In the genomic region with DNA sequence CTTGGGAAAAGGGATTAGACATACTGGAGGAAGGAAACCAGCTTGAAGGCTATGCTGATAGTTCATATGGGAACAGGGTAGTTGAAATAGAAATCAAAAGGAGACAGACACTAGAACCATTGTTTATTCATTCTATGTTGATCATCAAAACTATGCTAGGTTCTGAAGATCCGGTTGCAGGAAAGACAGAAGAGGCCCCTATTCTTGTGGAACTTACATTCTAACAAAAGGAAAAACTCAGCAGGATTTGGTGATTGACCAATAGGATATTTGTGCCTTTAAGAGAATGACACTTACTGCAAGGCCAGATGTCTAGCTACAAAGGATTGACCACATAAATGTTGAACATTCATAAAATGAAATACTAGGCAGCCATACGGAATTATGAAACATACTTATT, we compare ENCODE assay signal across 13 cellular contexts.
DNase-seq lines count a peak whose midpoint lies in the region; ATAC-seq, FAIRE-seq and TF ChIP-seq lines count a peak whose summit lies in the region.
"Had no signal": no experiment of that assay in that cellular context is flagged by ENCODE, and none has a peak within 500 bp of the region (broad histone marks: within the 10 kb centered on the region; RNA-seq: fewer than 3 reads in every experiment).

No MANE protein-coding gene starts in this region.

- no peaks in the 10 kb centered on the region for H3K27me3 ChIP-seq in rectal smooth muscle tissue (ENCODE audit: control insufficient read depth, insufficient read depth, low read length)
- H3K27me3 ChIP-seq: adrenal gland had no signal

- no peak overlapping the region for H3K4me3 ChIP-seq in rectal smooth muscle tissue (ENCODE audit: low read length)
- H3K4me3 ChIP-seq: adrenal gland had no signal

- TF ChIP-seq CTCF in D721Med (IDR thresholded peaks at IDR 0.05; ENCODE audit: insufficient read depth, missing control alignments) = no peak

- H3K27ac ChIP-seq in rectal smooth muscle tissue (ENCODE audit: low read depth, low read length) = peak overlapping the region; percentile 38

- peaks cover 12% of the 10 kb centered on the region for H3K4me1 ChIP-seq in rectal smooth muscle tissue (ENCODE audit: control insufficient read depth, insufficient read depth, low read length)

- ATAC-seq in GM19395 (IDR thresholded peaks at IDR 0.05; ENCODE audit: unreplicated experiment) = no peak
- no peak for ATAC-seq in HG03469 (IDR thresholded peaks at IDR 0.05; ENCODE audit: unreplicated experiment)
- ATAC-seq in HG03039 (IDR thresholded peaks at IDR 0.05; ENCODE audit: unreplicated experiment) = no peak
- ATAC-seq: naive thymus-derived CD8-positive, alpha-beta T cell; Panc1; stimulated activated effector memory CD8-positive, alpha-beta T cell treated with anti-CD3 and anti-CD28 coated beads, Interleukin-12 subunit alpha, Interleukin-12 subunit beta, amount 100 ng/mL, for 72 hours had no signal

- FAIRE-seq in D721Med (lab: Jason Lieb, UNC) = peak; percentile 85
- FAIRE-seq in TTC549 (lab: Jason Lieb, UNC) = peak; percentile 97

- no peaks in the 10 kb centered on the region for H3K36me3 ChIP-seq in rectal smooth muscle tissue (ENCODE audit: control insufficient read depth, insufficient read depth, low read length)
- H3K36me3 ChIP-seq: adrenal gland had no signal

- DNase-seq in D721Med (ENCODE audit: insufficient read length, low spot score) = no peak
- peak; percentile 48 for DNase-seq in fibroblast of gingiva (ENCODE audit: low read depth)
- DNase-seq in activated T-cell treated with anti-CD3 and anti-CD28 coated beads, Interleukin-2, amount 50 U/mL, for 1 hour = no peak
- DNase-seq: immature natural killer cell; naive thymus-derived CD8-positive, alpha-beta T cell had no signal

- no peak overlapping the region for H3K9ac ChIP-seq in rectal smooth muscle tissue (ENCODE audit: low read length)
